ENCODE assay signal across 22 cellular contexts in genomic region chr1:29249951-29250581, GRCh38. TPM values are rescaled to one million over a fixed set of nuclear protein-coding genes. Genes with fewer than 3 reads are reported as not detected.
DNase-seq lines count a peak whose midpoint lies in the region; ATAC-seq and TF ChIP-seq lines count a peak whose summit lies in the region.
"Had no signal": no experiment of that assay in that cellular context is flagged by ENCODE, and none has a peak within 500 bp of the region (broad histone marks: within the 10 kb centered on the region; RNA-seq: fewer than 3 reads in every experiment).

No MANE protein-coding gene starts in this region.

- H3K4me2 ChIP-seq in PC-9 (peak overlapping the region; percentile 64), hepatocyte (no peak overlapping the region)

- BruUV-seq in Calu3 (replicated peaks; lab: Mats Ljungman, UMichigan): no TSS peak
- BruUV-seq in PC-9 (replicated peaks; lab: Mats Ljungman, UMichigan): no TSS peak

- POLR2A ChIA-PET in PC-9 (lab: Charles Lee; ENCODE audit: unreplicated experiment): interaction anchor here (0.6 kb wide), 1 partner anchor 68 kb away, joined by 7 read pairs; no protein-coding TSS in a partner anchor

- intact Hi-C loops in Calu3 (cut with micrococcal nuclease; ENCODE audit: unreplicated experiment) (no loop called here), PC-9 (cut with micrococcal nuclease; ENCODE audit: unreplicated experiment) (loop anchor here (1.0 kb wide), 1 partner anchor 21 kb away; no protein-coding TSS in a partner anchor), posterior vena cava (cut with DNase I) (loop anchor here in 1 of 2 donors (10.0 kb wide), 1 partner anchor 835 kb away; no protein-coding TSS in a partner anchor), mucosa of descending colon (cut with DNase I, micrococcal nuclease) (loop anchor here in 1 of 2 donors (10.0 kb wide), 1 partner anchor 835 kb away; no protein-coding TSS in a partner anchor)

- 98% methylated on average over 2 of the region's 2 CpGs for WGBS in hepatocyte (ENCODE audit: low lambda C conversion rate, missing lambda C conversion rate)

- peak overlapping the region; percentile 7 for H3K27ac Mint-ChIP-seq in Calu3 (ENCODE audit: unreplicated experiment)
- H3K27ac Mint-ChIP-seq: activated CD4-positive, alpha-beta memory T cell treated with anti-CD3 and anti-CD28 coated beads, Interleukin-2, amount 10 ng/mL, durations not matched to agents 7 days and 5 days; activated naive CD8-positive, alpha-beta T cell treated with anti-CD3 and anti-CD28 coated beads, Interleukin-2, amount 10 ng/mL, durations not matched to agents 7 days and 5 days; B cell; naive thymus-derived CD8-positive, alpha-beta T cell; stimulated activated naive B cell treated with anti-CD40 and anti-IgM and Interleukin-4, amounts not matched to agents 10 μg/mL and 1 μg/mL and 100 μg/mL, for 72 hours had no signal

- no peak overlapping the region for H3K4me3 ChIP-seq in PC-9
- H3K4me3 ChIP-seq in hepatocyte: no peak overlapping the region
- no peak overlapping the region for H3K4me3 ChIP-seq in mucosa of descending colon
- H3K4me3 ChIP-seq: esophagus muscularis mucosa, K562, thoracic aorta had no signal

- no peaks in the 10 kb centered on the region for H3K9me2 ChIP-seq in PC-9 (ENCODE audit: insufficient read depth)
- no peaks in the 10 kb centered on the region for H3K9me2 ChIP-seq in hepatocyte (replicated peaks; ENCODE audit: insufficient read depth)

- no peak for ATAC-seq in mucosa of descending colon
- ATAC-seq: activated CD4-positive, CD25-positive, alpha-beta regulatory T cell treated with anti-CD3 and anti-CD28 coated beads, Interleukin-2, amount 50 U/mL, for 24 hours; naive thymus-derived CD8-positive, alpha-beta T cell; stimulated activated naive B cell treated with anti-CD40 and anti-IgM and Interleukin-4, amounts not matched to agents 10 μg/mL and 1 μg/mL and 100 μg/mL, for 72 hours had no signal

- H2AFZ ChIP-seq in PC-9 (no peak overlapping the region), hepatocyte (no peak overlapping the region)

- H3K27me3 ChIP-seq in PC-9 (ENCODE audit: insufficient read depth, low read depth) (no peaks in the 10 kb centered on the region), hepatocyte (no peaks in the 10 kb centered on the region)

- TF ChIP-seq CTCF in Calu3 (IDR thresholded peaks at IDR 0.05; ENCODE audit: unreplicated experiment) (no peak), PC-9 (conservative IDR thresholded peaks at IDR 0.05) (no peak), hepatocyte (IDR thresholded peaks at IDR 0.05; ENCODE audit: poor library complexity) (no peak), mucosa of descending colon (IDR thresholded peaks at IDR 0.05) (no peak)

- H3K27ac ChIP-seq in PC-9: peak overlapping the region; percentile 46; the same call in 1 of the 2 replicates
- peak overlapping the region; percentile 85 for H3K27ac ChIP-seq in hepatocyte
- H3K27ac ChIP-seq: esophagus muscularis mucosa, thoracic aorta had no signal

- CTCF ChIA-PET in Calu3 (lab: Charles Lee) (interaction anchor here (0.5 kb wide), 1 partner anchor 19 kb away, joined by 4 read pairs; no protein-coding TSS in a partner anchor), PC-9 (lab: Charles Lee) (no interaction called here)

- peaks cover 10% of the 10 kb centered on the region for H3K36me3 Mint-ChIP-seq in Calu3 (ENCODE audit: insufficient read depth, unreplicated experiment)
- H3K36me3 Mint-ChIP-seq: activated naive CD8-positive, alpha-beta T cell treated with anti-CD3 and anti-CD28 coated beads, Interleukin-2, amount 10 ng/mL, durations not matched to agents 7 days and 5 days; naive thymus-derived CD8-positive, alpha-beta T cell; stimulated activated naive B cell treated with anti-CD40 and anti-IgM and Interleukin-4, amounts not matched to agents 10 μg/mL and 1 μg/mL and 100 μg/mL, for 72 hours had no signal

- H3K9me3 ChIP-seq in PC-9 (ENCODE audit: insufficient read depth, low read depth) (no peaks in the 10 kb centered on the region), hepatocyte (ENCODE audit: low read depth) (no peaks in the 10 kb centered on the region), mucosa of descending colon (no peaks in the 10 kb centered on the region)
- H3K9me3 ChIP-seq: esophagus muscularis mucosa, thoracic aorta had no signal

- H4K20me1 ChIP-seq in PC-9 (ENCODE audit: insufficient read depth): no peaks in the 10 kb centered on the region
- peaks cover 4% of the 10 kb centered on the region for H4K20me1 ChIP-seq in hepatocyte (ENCODE audit: insufficient read depth, poor library complexity, severe bottlenecking)

- H3K36me3 ChIP-seq in PC-9 (ENCODE audit: low read depth): no peaks in the 10 kb centered on the region
- H3K36me3 ChIP-seq in hepatocyte (replicated peaks; ENCODE audit: insufficient read depth, low read depth): no peaks in the 10 kb centered on the region
- H3K36me3 ChIP-seq in mucosa of descending colon (ENCODE audit: low read depth): no peaks in the 10 kb centered on the region
- H3K36me3 ChIP-seq: esophagus muscularis mucosa, thoracic aorta had no signal

- no peak for DNase-seq in Calu3
- DNase-seq in PC-9: no peak
- DNase-seq in hepatocyte (ENCODE audit: low spot score): no peak
- DNase-seq in posterior vena cava (ENCODE audit: low spot score): peak; percentile 19
- DNase-seq in SIG-M5 treated with dmso at 0.1 percent for 504 hours (lab: John Stamatoyannopoulos, UW; ENCODE audit: unreplicated experiment): no peak
- DNase-seq in NCI-H524 treated with DMSO at 0.1 percent for 48 hours (lab: John Stamatoyannopoulos, UW): no peak
- DNase-seq in mucosa of descending colon: no peak
- no peak for DNase-seq in NCI-H1417 (lab: John Stamatoyannopoulos, UW)
- DNase-seq: activated CD4-positive, alpha-beta memory T cell treated with anti-CD3 and anti-CD28 coated beads, Interleukin-2, amount 10 ng/mL, durations not matched to agents 7 days and 5 days; activated effector memory CD4-positive, alpha-beta T cell treated with Interleukin-2 at 50 U/mL for 16 hours; activated naive CD8-positive, alpha-beta T cell treated with anti-CD3 and anti-CD28 coated beads, Interleukin-2, amount 10 ng/mL, durations not matched to agents 7 days and 5 days; effector CD4-positive, alpha-beta T cell; naive thymus-derived CD8-positive, alpha-beta T cell; NCI-H187 treated with DMSO at 0.1 percent for 48 hours; NCI-H774; stimulated activated naive B cell treated with anti-CD40 and anti-IgM and Interleukin-4, amounts not matched to agents 10 μg/mL and 1 μg/mL and 100 μg/mL, for 72 hours; SW 1271 had no signal

- peaks cover 39% of the 10 kb centered on the region; the same call in 1 of the 2 replicates for H3K79me2 ChIP-seq in PC-9 (ENCODE audit: low read depth)
- H3K79me2 ChIP-seq in hepatocyte: peaks cover 20% of the 10 kb centered on the region

- no peaks in the 10 kb centered on the region for H3K27me3 Mint-ChIP-seq in Calu3 (ENCODE audit: unreplicated experiment)

- no peaks in the 10 kb centered on the region for H3K9me3 Mint-ChIP-seq in Calu3 (ENCODE audit: low read depth, unreplicated experiment)
- H3K9me3 Mint-ChIP-seq: activated CD4-positive, alpha-beta memory T cell treated with anti-CD3 and anti-CD28 coated beads, Interleukin-2, amount 10 ng/mL, durations not matched to agents 7 days and 5 days; activated naive CD8-positive, alpha-beta T cell treated with anti-CD3 and anti-CD28 coated beads, Interleukin-2, amount 10 ng/mL, durations not matched to agents 7 days and 5 days; naive thymus-derived CD8-positive, alpha-beta T cell; stimulated activated naive B cell treated with anti-CD40 and anti-IgM and Interleukin-4, amounts not matched to agents 10 μg/mL and 1 μg/mL and 100 μg/mL, for 72 hours had no signal

- H3K4me1 Mint-ChIP-seq in Calu3 (ENCODE audit: low read depth, unreplicated experiment): no peaks in the 10 kb centered on the region
- H3K4me1 Mint-ChIP-seq: activated CD4-positive, alpha-beta memory T cell treated with anti-CD3 and anti-CD28 coated beads, Interleukin-2, amount 10 ng/mL, durations not matched to agents 7 days and 5 days; activated naive CD8-positive, alpha-beta T cell treated with anti-CD3 and anti-CD28 coated beads, Interleukin-2, amount 10 ng/mL, durations not matched to agents 7 days and 5 days; B cell; naive thymus-derived CD8-positive, alpha-beta T cell; stimulated activated naive B cell treated with anti-CD40 and anti-IgM and Interleukin-4, amounts not matched to agents 10 μg/mL and 1 μg/mL and 100 μg/mL, for 72 hours had no signal

- H3K4me3 Mint-ChIP-seq in Calu3 (ENCODE audit: low read depth, unreplicated experiment): no peak overlapping the region
- H3K4me3 Mint-ChIP-seq: activated CD4-positive, alpha-beta memory T cell treated with anti-CD3 and anti-CD28 coated beads, Interleukin-2, amount 10 ng/mL, durations not matched to agents 7 days and 5 days; activated naive CD8-positive, alpha-beta T cell treated with anti-CD3 and anti-CD28 coated beads, Interleukin-2, amount 10 ng/mL, durations not matched to agents 7 days and 5 days; B cell; naive thymus-derived CD8-positive, alpha-beta T cell; stimulated activated naive B cell treated with anti-CD40 and anti-IgM and Interleukin-4, amounts not matched to agents 10 μg/mL and 1 μg/mL and 100 μg/mL, for 72 hours had no signal

- peaks cover 32% of the 10 kb centered on the region for H3K4me1 ChIP-seq in PC-9 (replicated peaks; ENCODE audit: insufficient read depth)
- H3K4me1 ChIP-seq in hepatocyte (ENCODE audit: insufficient read depth): peaks cover 25% of the 10 kb centered on the region
- H3K4me1 ChIP-seq in mucosa of descending colon (ENCODE audit: low read depth): no peaks in the 10 kb centered on the region
- H3K4me1 ChIP-seq: esophagus muscularis mucosa had no signal

- H3F3A ChIP-seq in PC-9 (ENCODE audit: insufficient read depth, low read depth): peaks cover 7% of the 10 kb centered on the region; the same call in 1 of the 2 replicates

RNA-seq across cellular contexts. Expression of gene PTPRU, which starts 13.7 kb away (rescaled TPM):
- total RNA-seq in Calu3 (2022) (37.9 and 54.5 TPM in 2 replicates), PC-9 (2021) (31.4 and 44.3 TPM in 2 replicates), hepatocyte (29.6 and 34.3 TPM in 2 replicates), posterior vena cava (10 to 100 TPM; 12.3 to 16.5 TPM), mucosa of descending colon (10 to 100 TPM in 1 of 3 donors, 1 to 10 TPM in 2; 1.8 to 14.3 (median 2.2) TPM)
- 29.9 and 38.7 TPM in 2 replicates for polyA plus RNA-seq in hepatocyte
- total RNA-seq: naive thymus-derived CD8-positive, alpha-beta T cell had no signal

RNA-seq across cellular contexts. Expression of gene MECR, which starts 19.3 kb away (rescaled TPM):
- total RNA-seq in Calu3 (2022): 45.9 and 46.8 TPM in 2 replicates
- total RNA-seq in PC-9 (2021): 46.4 and 53.9 TPM in 2 replicates
- total RNA-seq in hepatocyte: 10.8 and 14.2 TPM in 2 replicates
- 32.6 and 35.2 TPM in 2 replicates for polyA plus RNA-seq in hepatocyte
- 10 to 100 TPM; 13.9 to 20.0 TPM for total RNA-seq in posterior vena cava
- 10 to 100 TPM; 18.3 to 20.8 (median 19.5) TPM for total RNA-seq in mucosa of descending colon
